In genomic region chr4:186781032-186781917, GRCh38 we compare ENCODE assay signal across 1 cellular context.
TF ChIP-seq lines count a peak whose summit lies in the region.

No MANE protein-coding gene starts in this region.

TF ChIP-seq in HepG2, 621 proteins besides CTCF, POLR2A, EP300 and RAD21 (continued from another document and continues in another):
- no peak for TF ChIP-seq ZFP91 (CRISPR knock-in tag; IDR thresholded peaks at IDR 0.05; ENCODE audit: borderline replicate concordance)
- no peak for TF ChIP-seq ZNF451 (CRISPR knock-in tag; IDR thresholded peaks at IDR 0.05)
- no peak for TF ChIP-seq TEAD2 (CRISPR knock-in tag; IDR thresholded peaks at IDR 0.05)
- TF ChIP-seq SNAPC4 (CRISPR knock-in tag; IDR thresholded peaks at IDR 0.05): no peak
- TF ChIP-seq RXRB (CRISPR knock-in tag; IDR thresholded peaks at IDR 0.05; ENCODE audit: borderline replicate concordance): peak; percentile 10; the same call in 1 of the 2 replicates
- no peak for TF ChIP-seq KMT2A (CRISPR knock-in tag; IDR thresholded peaks at IDR 0.05)
- TF ChIP-seq HNRNPK (IDR thresholded peaks at IDR 0.05; ENCODE audit: low read depth, low read length, poor library complexity, severe bottlenecking): no peak
- TF ChIP-seq FOXP4 (CRISPR knock-in tag; IDR thresholded peaks at IDR 0.05): peak; percentile 78
- no peak for TF ChIP-seq CREBL2 (CRISPR knock-in tag; IDR thresholded peaks at IDR 0.05; ENCODE audit: borderline replicate concordance)
- TF ChIP-seq FOSL1 (CRISPR knock-in tag; IDR thresholded peaks at IDR 0.05; ENCODE audit: borderline replicate concordance): peak; percentile 21; the same call in 1 of the 2 replicates
- no peak for TF ChIP-seq ZSCAN30 (CRISPR knock-in tag; IDR thresholded peaks at IDR 0.05)
- no peak for TF ChIP-seq LCORL (IDR thresholded peaks at IDR 0.05)
- no peak for TF ChIP-seq LCORL (CRISPR knock-in tag; IDR thresholded peaks at IDR 0.05)
- TF ChIP-seq ZUFSP (CRISPR knock-in tag; IDR thresholded peaks at IDR 0.05; ENCODE audit: borderline replicate concordance): no peak
- no peak for TF ChIP-seq ATAD3A (CRISPR knock-in tag; IDR thresholded peaks at IDR 0.05)
- TF ChIP-seq ZBTB43 (CRISPR knock-in tag; conservative IDR thresholded peaks at IDR 0.05): no peak
- TF ChIP-seq REPIN1 (CRISPR knock-in tag; IDR thresholded peaks at IDR 0.05; ENCODE audit: borderline replicate concordance, low read depth): no peak
- no peak for TF ChIP-seq PRDM4 (CRISPR knock-in tag; IDR thresholded peaks at IDR 0.05; ENCODE audit: borderline replicate concordance)
- TF ChIP-seq MAFG (CRISPR knock-in tag; IDR thresholded peaks at IDR 0.05): no peak
- TF ChIP-seq RBFOX2 (IDR thresholded peaks at IDR 0.05; ENCODE audit: low read depth, low read length): no peak
- TF ChIP-seq YY1 (IDR thresholded peaks at IDR 0.05; ENCODE audit: insufficient read depth, insufficient replicate concordance, low read depth, low read length): no peak
- TF ChIP-seq ZNF558 (CRISPR knock-in tag; IDR thresholded peaks at IDR 0.05; ENCODE audit: borderline replicate concordance): no peak
- TF ChIP-seq FLYWCH1 (CRISPR knock-in tag; IDR thresholded peaks at IDR 0.05): no peak
- TF ChIP-seq ZBTB34 (CRISPR knock-in tag; IDR thresholded peaks at IDR 0.05): no peak
- TF ChIP-seq BRCA1 (CRISPR knock-in tag; IDR thresholded peaks at IDR 0.05): no peak
- TF ChIP-seq TEAD3 (CRISPR knock-in tag; optimal IDR thresholded peaks at IDR 0.05; ENCODE audit: borderline replicate concordance): peak; percentile 12
- TF ChIP-seq SMARCC2 (IDR thresholded peaks at IDR 0.05): no peak
- no peak for TF ChIP-seq ZBTB44 (CRISPR knock-in tag; IDR thresholded peaks at IDR 0.05)
- no peak for TF ChIP-seq ZNF280B (CRISPR knock-in tag; IDR thresholded peaks at IDR 0.05; ENCODE audit: borderline replicate concordance)
- TF ChIP-seq ATM (IDR thresholded peaks at IDR 0.05; ENCODE audit: borderline replicate concordance): no peak
